In the genomic region with DNA sequence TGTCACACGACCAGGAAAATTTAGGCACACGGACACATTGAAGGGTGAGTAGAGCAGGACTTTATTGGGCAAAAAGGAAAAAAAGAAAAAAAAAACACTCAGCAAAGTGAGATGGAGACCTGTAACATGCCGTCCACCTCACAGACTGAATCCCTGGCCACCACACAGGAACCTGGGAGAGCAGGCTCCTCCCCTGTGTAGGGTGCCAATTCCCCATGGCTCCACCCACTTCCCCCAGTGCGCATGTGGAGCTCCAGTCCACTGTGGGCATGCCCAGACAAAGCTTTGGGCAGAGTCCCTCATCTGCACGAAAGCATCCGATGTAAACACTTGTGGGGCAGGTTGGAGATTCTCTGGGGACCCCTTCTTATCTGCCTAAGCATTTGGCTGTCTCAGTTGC, we compare ENCODE assay signal across 11 cellular contexts. TPM values are rescaled to one million over a fixed set of nuclear protein-coding genes. Genes with fewer than 3 reads are reported as not detected.
DNase-seq lines count a peak whose midpoint lies in the region; ATAC-seq and TF ChIP-seq lines count a peak whose summit lies in the region.
"Had no signal": no experiment of that assay in that cellular context is flagged by ENCODE, and none has a peak within 500 bp of the region (broad histone marks: within the 10 kb centered on the region; RNA-seq: fewer than 3 reads in every experiment).

No MANE protein-coding gene starts in this region.

- WGBS in IMR-90 (ENCODE audit: extremely low coverage in 2 of 2, insufficient read length in 1 of 2), 2 experiments = 100% methylated on average over 1 of the region's 6 CpGs; no CpG with 5 or more reads in 1 of the 2 experiments

- H2BK20ac ChIP-seq in IMR-90 (ENCODE audit: low read depth, low read length) = no peak overlapping the region

- H3K18ac ChIP-seq in IMR-90 (ENCODE audit: low read depth, low read length) = no peak overlapping the region; the same call in 1 of the 2 replicates

- H3K79me1 ChIP-seq in IMR-90 (ENCODE audit: low read depth in 1 of 2, low read length in 2 of 2) = no peaks in the 10 kb centered on the region

- CTCF ChIA-PET in IMR-90 (lab: Yijun Ruan, JAX) = interaction anchor here (0.6 kb wide), 1 partner anchor 132 kb away, joined by 3 read pairs; no protein-coding TSS in a partner anchor

- H3K4me1 ChIP-seq in IMR-90 (ENCODE audit: control insufficient read depth, insufficient read depth, low read length) = peaks cover 3% of the 10 kb centered on the region; the same call in 1 of the 2 replicates

- no peak overlapping the region for H3K4ac ChIP-seq in IMR-90 (ENCODE audit: low read depth, low read length)

- H4K91ac ChIP-seq in IMR-90 (ENCODE audit: insufficient read depth, low read depth, low read length) = no peak overlapping the region

- no peak for TF ChIP-seq CTCF in IMR-90 (conservative IDR thresholded peaks at IDR 0.05; ENCODE audit: low read depth, low read length)

- no peak overlapping the region for H4K8ac ChIP-seq in IMR-90 (ENCODE audit: low read depth in 2 of 2, low read length in 2 of 2)

- no peak overlapping the region for H3K23ac ChIP-seq in IMR-90 (ENCODE audit: low read depth, low read length)

- no peak for TF ChIP-seq POLR2A in IMR-90 (IDR thresholded peaks at IDR 0.05; ENCODE audit: low read depth, low read length)

- no TSS peak for BruUV-seq in IMR-90 (replicated peaks; lab: Mats Ljungman, UMichigan)

- in situ Hi-C loops in IMR-90 (cut with MboI; ENCODE audit: low sequenced_read_pairs) = no loop called here

- no peak overlapping the region for H3K27ac ChIP-seq in IMR-90 (ENCODE audit: insufficient read depth, low read length)
- H3K27ac ChIP-seq: thoracic aorta had no signal

- no peak overlapping the region for H3K9ac ChIP-seq in IMR-90 (ENCODE audit: low read depth, low read length)

- H3K9me1 ChIP-seq in IMR-90 (ENCODE audit: insufficient read depth, low read length) = no peaks in the 10 kb centered on the region

- H3K14ac ChIP-seq in IMR-90 (replicated peaks; ENCODE audit: low read depth, low read length) = no peak overlapping the region

- ATAC-seq in IMR-90 (ENCODE audit: low read depth) (no peak), HG02759 (IDR thresholded peaks at IDR 0.05; ENCODE audit: unreplicated experiment) (no peak)

- no peak overlapping the region for H3K56ac ChIP-seq in IMR-90 (ENCODE audit: extremely low read depth, insufficient read depth, low read length)

- H2AK5ac ChIP-seq in IMR-90 (ENCODE audit: low read depth, low read length) = 0 out of 2 replicates have a peak overlapping the region, but pooled peaks have one; percentile 15

- POLR2A ChIA-PET in IMR-90 (lab: Charles Lee; ENCODE audit: unreplicated experiment) = no interaction called here

- peak overlapping the region; percentile 55 for H2AFZ ChIP-seq in IMR-90 (replicated peaks; ENCODE audit: low read length, poor library complexity)

- no peak overlapping the region for H3K4me2 ChIP-seq in IMR-90 (ENCODE audit: low read depth, low read length)

- no peak overlapping the region for H2BK120ac ChIP-seq in IMR-90 (ENCODE audit: low read depth, low read length)

- no peak for TF ChIP-seq RAD21 in IMR-90 (IDR thresholded peaks at IDR 0.05; ENCODE audit: low read length)

- no peaks in the 10 kb centered on the region for H4K20me1 ChIP-seq in IMR-90 (ENCODE audit: insufficient read depth, low read length)

- DNase-seq in NCI-H345 (lab: John Stamatoyannopoulos, UW) = peak; percentile 8
- DNase-seq in NCI-H345 treated with DMSO at 0.1 percent for 48 hours (lab: John Stamatoyannopoulos, UW; ENCODE audit: unreplicated experiment) = no peak
- no peak for DNase-seq in IMR-90
- peak; percentile 25 for DNase-seq in UCSD-AML1 (lab: John Stamatoyannopoulos, UW; ENCODE audit: unreplicated experiment)
- peak; percentile 17 to 23 for DNase-seq in lung microvascular endothelial cell (ENCODE audit: low read depth in 2 of 2)
- DNase-seq in GDM1 (lab: John Stamatoyannopoulos, UW) = no peak
- DNase-seq in NCI-H1092 treated with DMSO at 0.1 percent for 48 hours (lab: John Stamatoyannopoulos, UW) = no peak
- DNase-seq: activated effector memory CD4-positive, alpha-beta T cell treated with anti-CD3 and anti-CD28 coated beads, Interleukin-2, amount 50 U/mL, for 16 hours; central memory CD4-positive, alpha-beta T cell had no signal

- peak overlapping the region; percentile 53 for H2AK9ac ChIP-seq in IMR-90 (replicated peaks; ENCODE audit: low read depth, low read length, poor library complexity)

- no peaks in the 10 kb centered on the region for H3K27me3 ChIP-seq in IMR-90 (ENCODE audit: control insufficient read depth, insufficient read depth, low read length)

- H2BK15ac ChIP-seq in IMR-90 (ENCODE audit: low read depth, low read length) = no peak overlapping the region

- 0 out of 2 replicates have a peak overlapping the region, but pooled peaks have one; percentile 29 for H4K5ac ChIP-seq in IMR-90 (ENCODE audit: low read depth, low read length)

- no peaks in the 10 kb centered on the region for H3K36me3 ChIP-seq in IMR-90 (ENCODE audit: control insufficient read depth, insufficient read depth, low read length)
- H3K36me3 ChIP-seq: thoracic aorta had no signal

- dilution Hi-C loops in IMR-90 (cut with HindIII; ENCODE audit: low sequenced_read_pairs, unreplicated experiment) = no loop called here

- no peak overlapping the region for H3K4me3 ChIP-seq in IMR-90 (ENCODE audit: insufficient read depth, low read depth, low read length)
- H3K4me3 ChIP-seq: thoracic aorta had no signal

- no peaks in the 10 kb centered on the region for H3K9me3 ChIP-seq in IMR-90 (ENCODE audit: control insufficient read depth, insufficient read depth, low read length)
- H3K9me3 ChIP-seq: thoracic aorta had no signal

- intact Hi-C loops in IMR-90 (cut with micrococcal nuclease) = loop anchor here (5.0 kb wide), 1 partner anchor 79 kb away; no protein-coding TSS in a partner anchor

- H2BK5ac ChIP-seq in IMR-90 (ENCODE audit: low read depth, low read length, poor library complexity, severe bottlenecking) = no peak overlapping the region

TF ChIP-seq in IMR-90, 13 proteins besides CTCF, POLR2A, EP300 and RAD21:
- TF ChIP-seq MXI1 (IDR thresholded peaks at IDR 0.05; ENCODE audit: borderline replicate concordance, low read depth, low read length) = no peak
- no peak for TF ChIP-seq BHLHE40 (IDR thresholded peaks at IDR 0.05; ENCODE audit: low read depth, low read length)
- no peak for TF ChIP-seq NFE2L2 (IDR thresholded peaks at IDR 0.05; ENCODE audit: low read depth, low read length)
- no peak for TF ChIP-seq FOS (IDR thresholded peaks at IDR 0.05; ENCODE audit: low read depth, low read length)

RNA-seq across cellular contexts. Expression of a gene that starts 23.6 kb away (rescaled TPM):
- 4.5 and 9.2 TPM in 2 replicates for total RNA-seq in IMR-90 (2012; rRNA removed)
- polyA plus RNA-seq in IMR-90 (2012; rRNA removed) = 2.1 and 2.7 TPM in 2 replicates
- 0.31 and 0.39 TPM in 2 replicates for polyA plus RNA-seq in IMR-90 (2012; cell fraction: cytosol; rRNA removed)
- 0.52 and 5.9 TPM in 2 replicates for polyA plus RNA-seq in IMR-90 (2012; cell fraction: nucleus; rRNA removed; ENCODE audit: low replicate concordance)
- total RNA-seq in lung microvascular endothelial cell = 10.0 and 11.3 TPM in 2 replicates

Comparison
In these comparisons a context has a peak if more than half of its experiments do, and no peak if none do; other contexts are left out.
1. DNase-seq: peak in NCI-H345 (single experiment), UCSD-AML1 (single experiment) and lung microvascular endothelial cell (2 of 2); none in NCI-H345 treated with DMSO at 0.1 percent for 48 hours (single experiment), IMR-90 (single experiment), GDM1 (single experiment) and NCI-H1092 treated with DMSO at 0.1 percent for 48 hours (single experiment).